ENCODE assay signal across 22 cellular contexts in genomic region chr2:1477196-1478040, GRCh38.
"Had no signal": no experiment of that assay in that cellular context is flagged by ENCODE, and none has a peak within 500 bp of the region (broad histone marks: within the 10 kb centered on the region; RNA-seq: fewer than 3 reads in every experiment).

No MANE protein-coding gene starts in this region.

- H3K27me3 ChIP-seq: brain microvascular endothelial cell, foreskin keratinocyte, pancreas, stomach, tibial nerve had no signal

- DNase-seq: activated CD4-positive, alpha-beta T cell treated with anti-CD3 and anti-CD28 coated beads for 48 hours; activated CD4-positive, alpha-beta T cell treated with anti-CD3 and anti-CD28 coated beads, Interleukin-2, amount 50 U/mL, for 48 hours; activated CD8-positive, alpha-beta memory T cell treated with anti-CD3 and anti-CD28 coated beads, Interleukin-2, amount 50 U/mL, for 48 hours; activated gamma-delta T cell treated with Interleukin-2 at 50 U/mL for 16 hours; activated naive CD4-positive, alpha-beta T cell treated with anti-CD3 and anti-CD28 coated beads, Interleukin-2, amount 50 U/mL, for 16 hours; activated T-cell treated with anti-CD3 and anti-CD28 coated beads, Interleukin-2, amount 50 U/mL, for 4 hours; amniotic stem cell; brain microvascular endothelial cell; effector CD4-positive, alpha-beta T cell; foreskin keratinocyte; midbrain; naive thymus-derived CD4-positive, alpha-beta T cell; nucleus accumbens; pancreas; psoas muscle; SK-N-SH; stomach; SW 1271; T1000; WERI-Rb-1 had no signal

- H3K27ac ChIP-seq: brain microvascular endothelial cell, esophagus muscularis mucosa, foreskin keratinocyte, pancreas, psoas muscle, stomach, tibial nerve, WERI-Rb-1 had no signal

- H3K9me3 ChIP-seq: esophagus muscularis mucosa, pancreas, psoas muscle, SK-N-SH, stomach, tibial nerve had no signal

- H3K4me3 ChIP-seq: esophagus muscularis mucosa, pancreas, psoas muscle, stomach, tibial nerve had no signal

- H3K36me3 ChIP-seq: brain microvascular endothelial cell, pancreas, stomach, tibial nerve, WERI-Rb-1 had no signal

- H3K4me1 ChIP-seq: esophagus muscularis mucosa, foreskin keratinocyte, pancreas, psoas muscle, stomach, tibial nerve had no signal
